17 cellular contexts compared by ENCODE assay signal in genomic region chr6:37218501-37218900, GRCh38.
"Had no signal": no experiment of that assay in that cellular context is flagged by ENCODE, and none has a peak within 500 bp of the region (broad histone marks: within the 10 kb centered on the region; RNA-seq: fewer than 3 reads in every experiment).

No MANE protein-coding gene starts in this region.

- H3K27me3 Mint-ChIP-seq: activated CD4-positive, alpha-beta T cell treated with anti-CD3 and anti-CD28 coated beads for 36 hours had no signal

- H3K27ac Mint-ChIP-seq: activated CD4-positive, alpha-beta T cell treated with anti-CD3 and anti-CD28 coated beads for 36 hours; activated naive CD4-positive, alpha-beta T cell treated with anti-CD3 and anti-CD28 coated beads for 36 hours; stimulated activated effector memory CD8-positive, alpha-beta T cell treated with anti-CD3 and anti-CD28 coated beads, Interleukin-12 subunit alpha, Interleukin-12 subunit beta, amount 100 ng/mL, for 72 hours; WTC11 had no signal

- DNase-seq: activated CD4-positive, alpha-beta T cell treated with anti-CD3 and anti-CD28 coated beads for 36 hours; activated CD4-positive, alpha-beta T cell treated with anti-CD3 and anti-CD28 coated beads, Interleukin-2, amount 50 U/mL, for 48 hours; activated naive CD4-positive, alpha-beta T cell treated with anti-CD3 and anti-CD28 coated beads for 36 hours; activated T-cell treated with anti-CD3 and anti-CD28 coated beads, Interleukin-2, amount 50 U/mL, for 4 hours; cerebellar nuclear complex; effector memory CD4-positive, alpha-beta T cell; foreskin fibroblast; mesendoderm; naive thymus-derived CD4-positive, alpha-beta T cell; sigmoid colon; stimulated activated CD4-positive, alpha-beta T cell treated with anti-CD3 and anti-CD28 coated beads, Interleukin-4, amount 100 ng/mL, for 24 hours; stomach; SW 1271; T-helper 2 cell; testis had no signal

- H3K9me3 Mint-ChIP-seq: activated naive CD4-positive, alpha-beta T cell treated with anti-CD3 and anti-CD28 coated beads for 36 hours; activated T-cell treated with anti-CD3 and anti-CD28 coated beads, Interleukin-2, amount 50 U/mL, for 4 hours; stimulated activated effector memory CD8-positive, alpha-beta T cell treated with anti-CD3 and anti-CD28 coated beads, Interleukin-12 subunit alpha, Interleukin-12 subunit beta, amount 100 ng/mL, for 72 hours; WTC11 had no signal

- ATAC-seq: activated CD4-positive, alpha-beta T cell treated with anti-CD3 and anti-CD28 coated beads for 36 hours; activated T-cell treated with anti-CD3 and anti-CD28 coated beads, Interleukin-2, amount 50 U/mL, for 4 hours; naive thymus-derived CD4-positive, alpha-beta T cell; stimulated activated effector memory CD8-positive, alpha-beta T cell treated with anti-CD3 and anti-CD28 coated beads, Interleukin-12 subunit alpha, Interleukin-12 subunit beta, amount 100 ng/mL, for 72 hours; WTC11 had no signal

- H3K4me3 Mint-ChIP-seq: activated CD4-positive, alpha-beta T cell treated with anti-CD3 and anti-CD28 coated beads for 36 hours; activated naive CD4-positive, alpha-beta T cell treated with anti-CD3 and anti-CD28 coated beads for 36 hours; activated T-cell treated with anti-CD3 and anti-CD28 coated beads, Interleukin-2, amount 50 U/mL, for 4 hours; naive thymus-derived CD4-positive, alpha-beta T cell; stimulated activated effector memory CD8-positive, alpha-beta T cell treated with anti-CD3 and anti-CD28 coated beads, Interleukin-12 subunit alpha, Interleukin-12 subunit beta, amount 100 ng/mL, for 72 hours; WTC11 had no signal

- H3K36me3 Mint-ChIP-seq: stimulated activated effector memory CD8-positive, alpha-beta T cell treated with anti-CD3 and anti-CD28 coated beads, Interleukin-12 subunit alpha, Interleukin-12 subunit beta, amount 100 ng/mL, for 72 hours; WTC11 had no signal
